15 cellular contexts compared by ENCODE assay signal in genomic region chr9:136668983-136669790, GRCh38. TPM values are rescaled to one million over a fixed set of nuclear protein-coding genes. Genes with fewer than 3 reads are reported as not detected.
DNase-seq lines count a peak whose midpoint lies in the region; ATAC-seq and TF ChIP-seq lines count a peak whose summit lies in the region.
"Had no signal": no experiment of that assay in that cellular context is flagged by ENCODE, and none has a peak within 500 bp of the region (broad histone marks: within the 10 kb centered on the region; RNA-seq: fewer than 3 reads in every experiment).

No MANE protein-coding gene starts in this region.

- H3K4me1 Mint-ChIP-seq in MCF 10A (ENCODE audit: insufficient read depth, unreplicated experiment), result no peaks in the 10 kb centered on the region

- DNase-seq in MCF 10A (ENCODE audit: unreplicated experiment), result peak; percentile 17
- DNase-seq in mammary epithelial cell, result no peak
- peak; percentile 19 for DNase-seq in RPMI7951 (ENCODE audit: low read depth)
- no peak for DNase-seq in stomach
- no peak for DNase-seq in ecto neural progenitor cell (ENCODE audit: low spot score)
- no peak for DNase-seq in substantia nigra (lab: John Stamatoyannopoulos, UW)
- DNase-seq: AML-193; NCI-H1092; NCI-H748 treated with DMSO at 0.1 percent for 48 hours; stimulated activated naive B cell treated with anti-CD40 and anti-IgM and Interleukin-4, amounts not matched to agents 10 μg/mL and 1 μg/mL and 100 μg/mL, for 72 hours had no signal

- H2AFZ ChIP-seq in mammary epithelial cell (ENCODE audit: low read depth, low read length), result no peak overlapping the region

- CTCF ChIA-PET in MCF 10A (lab: Yijun Ruan, JAX) (no interaction called here), mammary epithelial cell (lab: Charles Lee; ENCODE audit: low non-redundant PET) (interaction anchor here (0.6 kb wide), 1 partner anchor 330 kb away, joined by 3 read pairs; no protein-coding TSS in a partner anchor)

- H3K4me3 Mint-ChIP-seq in MCF 10A (ENCODE audit: unreplicated experiment), result no peak overlapping the region
- H3K4me3 Mint-ChIP-seq: stimulated activated naive B cell treated with anti-CD40 and anti-IgM and Interleukin-4, amounts not matched to agents 10 μg/mL and 1 μg/mL and 100 μg/mL, for 72 hours; T-helper 1 cell treated with Interleukin-12 subunit alpha and Interleukin-12 subunit beta and Interleukin-4 antibody, amounts not matched to agents 30 μg/mL and 1 μg/mL, for 36 hours had no signal

- no peak overlapping the region for H3K27ac Mint-ChIP-seq in MCF 10A (ENCODE audit: low read depth, unreplicated experiment)
- H3K27ac Mint-ChIP-seq: stimulated activated naive B cell treated with anti-CD40 and anti-IgM and Interleukin-4, amounts not matched to agents 10 μg/mL and 1 μg/mL and 100 μg/mL, for 72 hours; T-helper 1 cell treated with Interleukin-12 subunit alpha and Interleukin-12 subunit beta and Interleukin-4 antibody, amounts not matched to agents 30 μg/mL and 1 μg/mL, for 36 hours had no signal

- no peak overlapping the region for H3K27ac ChIP-seq in mammary epithelial cell (ENCODE audit: insufficient read depth, low read depth, low read length)
- peak overlapping the region in 3 of 4 donors; percentile 12 to 54 (median 54) for H3K27ac ChIP-seq in gastroesophageal sphincter
- H3K27ac ChIP-seq in stomach, result peak overlapping the region in 1 of 5 donors; percentile 3
- no peak overlapping the region for H3K27ac ChIP-seq in substantia nigra (ENCODE audit: low read depth, low read length, poor library complexity, severe bottlenecking)
- H3K27ac ChIP-seq: ascending aorta, epithelial cell of prostate had no signal

- POLR2A ChIA-PET in MCF 10A (lab: Yijun Ruan, JAX), result no interaction called here

- BruUV-seq in MCF 10A (replicated peaks; lab: Mats Ljungman, UMichigan) (no TSS peak), mammary epithelial cell (replicated peaks; lab: Mats Ljungman, UMichigan) (no TSS peak)

- dilution Hi-C loops in mammary epithelial cell (cut with HindIII; ENCODE audit: low sequenced_read_pairs), result no loop called here

- no peak for TF ChIP-seq POLR2A in gastroesophageal sphincter (IDR thresholded peaks at IDR 0.05)
- TF ChIP-seq POLR2A in stomach (IDR thresholded peaks at IDR 0.05), result no peak

- no peaks in the 10 kb centered on the region for H3K9me3 ChIP-seq in mammary epithelial cell (replicated peaks; ENCODE audit: insufficient read depth, low read length)
- H3K9me3 ChIP-seq in gastroesophageal sphincter, result no peaks in the 10 kb centered on the region
- H3K9me3 ChIP-seq in stomach, result no peaks in the 10 kb centered on the region
- H3K9me3 ChIP-seq: ascending aorta had no signal

- TF ChIP-seq CTCF in MCF 10A (IDR thresholded peaks at IDR 0.05; ENCODE audit: unreplicated experiment), result no peak
- no peak for TF ChIP-seq CTCF in mammary epithelial cell (conservative IDR thresholded peaks at IDR 0.05 in 1 of 2, IDR thresholded peaks at IDR 0.05 in 1 of 2; ENCODE audit: extremely low read depth in 1 of 2, insufficient read depth in 1 of 2, low read depth in 1 of 2, low read length in 2 of 2)
- TF ChIP-seq CTCF in gastroesophageal sphincter (IDR thresholded peaks at IDR 0.05), result no peak
- no peak for TF ChIP-seq CTCF in stomach (IDR thresholded peaks at IDR 0.05)

- H3K4me3 ChIP-seq in mammary epithelial cell (replicated peaks in 1 of 3; ENCODE audit: insufficient read depth in 1 of 3, low read depth in 2 of 3, low read length in 3 of 3) (no peak overlapping the region), gastroesophageal sphincter (peak overlapping the region in 1 of 2 donors; percentile 57), stomach (peak overlapping the region; percentile 8 to 52 (median 48))

- ATAC-seq in gastroesophageal sphincter (no peak), HG03520 (IDR thresholded peaks at IDR 0.05; ENCODE audit: unreplicated experiment) (no peak)
- ATAC-seq: stimulated activated naive B cell treated with anti-CD40 and anti-IgM and Interleukin-4, amounts not matched to agents 10 μg/mL and 1 μg/mL and 100 μg/mL, for 72 hours had no signal

- intact Hi-C loops in MCF 10A (cut with micrococcal nuclease), result no loop called here
- intact Hi-C loops in mammary epithelial cell (cut with micrococcal nuclease), result no loop called here
- intact Hi-C loops in stomach (cut with DNase I; ENCODE audit: low total_unique reads), result no loop called here

- H3K4me1 ChIP-seq in mammary epithelial cell (ENCODE audit: insufficient read depth, low read length), result peaks cover 6% of the 10 kb centered on the region
- peaks cover 0 to 25% (median 10%) of the 10 kb centered on the region in 3 donors for H3K4me1 ChIP-seq in gastroesophageal sphincter
- peaks cover 11 to 44% (median 33%) of the 10 kb centered on the region in 4 donors for H3K4me1 ChIP-seq in stomach

- H3K36me3 ChIP-seq in mammary epithelial cell (ENCODE audit: insufficient read depth, low read length) (no peaks in the 10 kb centered on the region), gastroesophageal sphincter (peaks cover 0 to 18% of the 10 kb centered on the region in 2 donors), stomach (peaks cover 4 to 21% (median 20%) of the 10 kb centered on the region in 4 donors)

- H3K27me3 Mint-ChIP-seq in MCF 10A (ENCODE audit: insufficient read depth, unreplicated experiment), result no peaks in the 10 kb centered on the region

- no peaks in the 10 kb centered on the region for H3K27me3 ChIP-seq in mammary epithelial cell (ENCODE audit: insufficient read depth, low read length)
- peaks cover 63% of the 10 kb centered on the region for H3K27me3 ChIP-seq in gastroesophageal sphincter
- H3K27me3 ChIP-seq in stomach, result peaks cover 0 to 73% (median 43%) of the 10 kb centered on the region in 3 donors

- 86% methylated on average over 19 of the region's 23 CpGs for WGBS in mammary epithelial cell (ENCODE audit: low coverage, missing lambda C conversion rate)
- WGBS in gastroesophageal sphincter (ENCODE audit: low coverage in 1 of 2), 2 donors, result no CpG with 5 or more reads among the region's 23 CpGs
- 39 to 59% (median 58%) methylated on average over 8 to 23 of the region's 23 CpGs for WGBS in stomach, 5 donors

- H3K79me2 ChIP-seq in mammary epithelial cell (ENCODE audit: insufficient read depth, low read length), result no peaks in the 10 kb centered on the region

- H3K36me3 Mint-ChIP-seq in MCF 10A (ENCODE audit: insufficient read depth, unreplicated experiment), result peaks cover 13% of the 10 kb centered on the region

- H3K9ac ChIP-seq in mammary epithelial cell (ENCODE audit: insufficient read depth, low read length), result no peak overlapping the region

- no peak overlapping the region for H3K4me2 ChIP-seq in mammary epithelial cell (ENCODE audit: insufficient read depth, low read depth, low read length)

- in situ Hi-C loops in mammary epithelial cell (cut with MboI; ENCODE audit: low sequenced_read_pairs in 2 of 2), result no loop called here

- TF ChIP-seq EP300 in gastroesophageal sphincter (IDR thresholded peaks at IDR 0.05), result no peak
- TF ChIP-seq EP300 in stomach (IDR thresholded peaks at IDR 0.05), result no peak

- H3K9me3 Mint-ChIP-seq in MCF 10A (ENCODE audit: unreplicated experiment), result no peaks in the 10 kb centered on the region
- H3K9me3 Mint-ChIP-seq: stimulated activated naive B cell treated with anti-CD40 and anti-IgM and Interleukin-4, amounts not matched to agents 10 μg/mL and 1 μg/mL and 100 μg/mL, for 72 hours; T-helper 1 cell treated with Interleukin-12 subunit alpha and Interleukin-12 subunit beta and Interleukin-4 antibody, amounts not matched to agents 30 μg/mL and 1 μg/mL, for 36 hours had no signal

- no peaks in the 10 kb centered on the region for H4K20me1 ChIP-seq in mammary epithelial cell (ENCODE audit: insufficient read depth, low read length)

RNA-seq across cellular contexts. Expression of gene EGFL7, which starts 6.5 kb away (rescaled TPM):
- total RNA-seq in MCF 10A (2022) (3.9 and 4.3 TPM in 2 replicates), mammary epithelial cell (1 to 10 TPM; 2.8 to 8.2 TPM), gastroesophageal sphincter (10 to 100 TPM; 38.8 to 81.0 (median 56.4) TPM), stomach (1,000 to 10,000 TPM in 1 of 5 donors, 10 to 100 TPM in 4; 20.9 to 1,085 (median 42.0) TPM)
- polyA plus RNA-seq in mammary epithelial cell (8.7 TPM), stomach (100 to 1,000 TPM in 1 of 3 donors, 10 to 100 TPM in 2; 44.8 to 113 (median 79.2) TPM)
- 1.9 TPM for polyA minus RNA-seq in mammary epithelial cell
- 1.6 and 4.1 TPM in 2 replicates for total RNA-seq in RPMI7951 (2014; rRNA removed; shearing (Covaris generic))

RNA-seq across cellular contexts. Expression of gene AGPAT2, which starts 18.1 kb away (rescaled TPM):
- total RNA-seq in MCF 10A (2022) (30.4 and 33.3 TPM in 2 replicates), mammary epithelial cell (10 to 100 TPM; 37.3 to 49.6 TPM), gastroesophageal sphincter (10 to 100 TPM; 28.8 to 43.6 (median 38.4) TPM), stomach (100 to 1,000 TPM in 2 of 5 donors, 10 to 100 TPM in 3; 49.6 to 135 (median 68.8) TPM)
- polyA plus RNA-seq in mammary epithelial cell (42.3 TPM), stomach (10 to 100 TPM; 32.7 to 88.7 (median 75.1) TPM)
- 74.1 TPM for polyA minus RNA-seq in mammary epithelial cell
- total RNA-seq in RPMI7951 (2014; rRNA removed; shearing (Covaris generic)), result 20.4 and 34.7 TPM in 2 replicates

RNA-seq across cellular contexts. Expression of gene DIPK1B, which starts 43.2 kb away (rescaled TPM):
- total RNA-seq in MCF 10A (2022) (not detected in 2 replicates), mammary epithelial cell (under 1 TPM; 0.35 to 0.50 TPM), gastroesophageal sphincter (10 to 100 TPM in 2 of 4 donors, 1 to 10 TPM in 2; 7.8 to 24.4 (median 11.2) TPM), stomach (10 to 100 TPM in 1 of 5 donors, 1 to 10 TPM in 2, under 1 TPM in 1, not detected in 1; 0.45 to 10.4 (median 5.8) TPM)
- polyA plus RNA-seq in mammary epithelial cell (0.33 TPM), stomach (1 to 10 TPM; 1.6 to 4.7 (median 4.0) TPM)
- polyA minus RNA-seq in mammary epithelial cell, result not detected
- total RNA-seq in RPMI7951 (2014; rRNA removed; shearing (Covaris generic)), result not detected in 2 replicates

Comparison
In these comparisons a context has a peak if more than half of its experiments do, and no peak if none do; other contexts are left out.
1. DNase-seq: peak in MCF 10A (single experiment) and RPMI7951 (single experiment); none in mammary epithelial cell (single experiment), stomach (single experiment), ecto neural progenitor cell (single experiment) and substantia nigra (0 of 49).
2. H3K27ac ChIP-seq: peak in gastroesophageal sphincter (3 of 4); none in mammary epithelial cell (single experiment) and substantia nigra (single experiment).
3. H3K4me3 ChIP-seq: peak in stomach (4 of 4); none in mammary epithelial cell (0 of 3).